10 cellular contexts compared by ENCODE assay signal in genomic region chr2:5665066-5665465, GRCh38. TPM values are rescaled to one million over a fixed set of nuclear protein-coding genes. Genes with fewer than 3 reads are reported as not detected.
"Had no signal": no experiment of that assay in that cellular context is flagged by ENCODE, and none has a peak within 500 bp of the region (broad histone marks: within the 10 kb centered on the region; RNA-seq: fewer than 3 reads in every experiment).

No MANE protein-coding gene starts in this region.

- H3K9ac ChIP-seq: GM23248 had no signal

- H3K36me3 ChIP-seq: HAP-1 had no signal

- DNase-seq: GM23248, GOT3, H7, HFFc6, IMR-90, KG1 had no signal

- H3K4me3 Mint-ChIP-seq: HFFc6 had no signal

- ATAC-seq: HCT116, K562 had no signal

- H3K4me3 ChIP-seq: GM23248, HAP-1, K562 had no signal

- H2AFZ ChIP-seq: GM23248 had no signal

- H3K4me1 ChIP-seq: HAP-1 had no signal

- H3K27ac ChIP-seq: GM23248 had no signal

- H3K27ac Mint-ChIP-seq: HFFc6 had no signal

RNA-seq across cellular contexts. Expression of gene SOX11, which starts 27.1 kb away (rescaled TPM):
- total RNA-seq: HFFc6, HT-29 had no signal
